Comparison of ENCODE assay signal across 8 cellular contexts in genomic region chr15:101294731-101295606, GRCh38. TPM values are rescaled to one million over a fixed set of nuclear protein-coding genes. Genes with fewer than 3 reads are reported as not detected.
A peak's percentile ranks its signal among the peaks of the same experiment; 100 is the strongest.
DNase-seq lines count a peak whose midpoint lies in the region; ATAC-seq, FAIRE-seq and TF ChIP-seq lines count a peak whose summit lies in the region.

SNRPA1 (minus strand) TSS chr15:101295248; CDS start chr15:101295178, 70 bp downstream.

- H3K23me2 ChIP-seq in H1 (ENCODE audit: low read depth, low read length): peaks cover 6% of the 10 kb centered on the region; the same call in 1 of the 2 replicates

- no peak within 1 kb of the TSS for H2BK12ac ChIP-seq in H1 (ENCODE audit: low read depth, low read length)

- peak; percentile 80 for ATAC-seq in GM21381 (IDR thresholded peaks at IDR 0.05; ENCODE audit: unreplicated experiment)

- no peaks in the 10 kb centered on the region for H3K9me3 ChIP-seq in H1 (ENCODE audit: insufficient read depth in 2 of 2, low read depth in 1 of 2, low read length in 1 of 2)

- H2BK15ac ChIP-seq in H1 (ENCODE audit: low read length) (no peak within 1 kb of the TSS), mesendoderm (replicated peaks; ENCODE audit: low read depth) (no peak within 1 kb of the TSS)

- WGBS in H1 (ENCODE audit: extremely low coverage in 1 of 2, insufficient coverage in 1 of 2, insufficient read length in 1 of 2, insufficient replicate concordance in 2 of 2, low coverage in 1 of 2, low lambda C conversion rate in 2 of 2, missing lambda C conversion rate in 1 of 2), 2 experiments: 1% methylated on average over 69 of the region's 87 CpGs; no CpG with 5 or more reads in 1 of the 2 experiments
- no CpG with 5 or more reads among the region's 87 CpGs for WGBS in mesendoderm (ENCODE audit: extremely low coverage, insufficient coverage, low lambda C conversion rate)

- H3K4me1 ChIP-seq in H1 (replicated peaks in 1 of 4; ENCODE audit: control insufficient read depth in 3 of 4, insufficient read depth in 4 of 4, low read length in 3 of 4) (peaks cover 3 to 5% (median 4%) of the 10 kb centered on the region in 4 experiments; a peak in 4 of 7 replicates), mesendoderm (ENCODE audit: control insufficient read depth, low read depth, low read length) (no peaks in the 10 kb centered on the region)

- H3K79me2 ChIP-seq in H1 (ENCODE audit: control insufficient read depth in 1 of 2, insufficient read depth in 2 of 2, low read length in 2 of 2): peaks cover 26 to 48% of the 10 kb centered on the region in 2 experiments
- peaks cover 35% of the 10 kb centered on the region for H3K79me2 ChIP-seq in mesendoderm (ENCODE audit: control insufficient read depth, insufficient read depth, low read length)

- no peak within 1 kb of the TSS for H2AK5ac ChIP-seq in H1 (ENCODE audit: low read depth, low read length)
- H2AK5ac ChIP-seq in mesendoderm (ENCODE audit: low read length): peak within 1 kb of the TSS; percentile 49

- no peak within 1 kb of the TSS for H4K91ac ChIP-seq in H1 (replicated peaks; ENCODE audit: insufficient read length, low read length)

- no peak for TF ChIP-seq RAD21 in H1 (IDR thresholded peaks at IDR 0.05 in 1 of 2, conservative IDR thresholded peaks at IDR 0.05 in 1 of 2; ENCODE audit: low read depth in 2 of 2, low read length in 2 of 2)

- CTCF ChIA-PET in H1 (lab: Charles Lee; ENCODE audit: partially characterized antibody): interaction anchor here (0.7 to 2.8 kb wide), 13 partner anchors 8 to 378 kb away, joined by 3 to 21 read pairs (median 3); no protein-coding TSS in a partner anchor

- peak in 1 of 2 experiments; percentile 82; a peak in 2 of 3 replicates for TF ChIP-seq POLR2A in H1 (IDR thresholded peaks at IDR 0.05; ENCODE audit: control extremely low read depth in 1 of 2, low read depth in 2 of 2, low read length in 2 of 2)

- peak within 1 kb of the TSS; percentile 62 for H3K18ac ChIP-seq in H1 (ENCODE audit: extremely low read depth, low read length)
- peak within 1 kb of the TSS; percentile 62 for H3K18ac ChIP-seq in mesendoderm (ENCODE audit: low read length)

- peak within 1 kb of the TSS; percentile 14 for H3K4ac ChIP-seq in H1 (replicated peaks; ENCODE audit: insufficient read length, low read depth, low read length)
- no peak within 1 kb of the TSS for H3K4ac ChIP-seq in mesendoderm (ENCODE audit: low read depth, low read length)

- no peak for TF ChIP-seq EP300 in H1 (IDR thresholded peaks at IDR 0.05; ENCODE audit: borderline replicate concordance in 1 of 2, low read depth in 2 of 2, low read length in 2 of 2)

- H3K27me3 ChIP-seq in H1 (replicated peaks in 1 of 4; ENCODE audit: control insufficient read depth in 3 of 4, extremely low read depth in 1 of 4, insufficient read depth in 3 of 4, low read length in 3 of 4): no peaks in the 10 kb centered on the region
- no peaks in the 10 kb centered on the region for H3K27me3 ChIP-seq in mesendoderm (ENCODE audit: insufficient read depth, low read length, poor library complexity)

- H3K4me2 ChIP-seq in H1 (ENCODE audit: insufficient read depth in 1 of 2, low read depth in 2 of 2, low read length in 2 of 2) (peak within 1 kb of the TSS; percentile 72 to 73), mesendoderm (ENCODE audit: low read length) (peak within 1 kb of the TSS; percentile 95)

- H3K27ac ChIP-seq in H1 (ENCODE audit: low read depth, low read length) (peak within 1 kb of the TSS; percentile 46), mesendoderm (ENCODE audit: low read depth, low read length) (peak within 1 kb of the TSS; percentile 68)

- H4K5ac ChIP-seq in H1 (ENCODE audit: insufficient read length, low read depth, low read length): peak within 1 kb of the TSS; percentile 82
- no peak within 1 kb of the TSS for H4K5ac ChIP-seq in mesendoderm (ENCODE audit: low read length)

- POLR2A ChIA-PET in H1 (lab: Charles Lee; ENCODE audit: partially characterized antibody): interaction anchor here (0.6 to 2.2 kb wide), 14 partner anchors 8 to 693 kb away, joined by 3 to 9 read pairs (median 3); partner anchors contain the start of genes ASB7 and LINS1

- peak within 1 kb of the TSS; percentile 93 to 98 (median 94) for H3K4me3 ChIP-seq in H1 (ENCODE audit: extremely low read depth in 1 of 4, insufficient read depth in 2 of 4, low read depth in 3 of 4, low read length in 4 of 4)
- H3K4me3 ChIP-seq in mesendoderm (ENCODE audit: low read length): peak within 1 kb of the TSS; percentile 99

- H2BK5ac ChIP-seq in H1 (ENCODE audit: low read depth, low read length): peak within 1 kb of the TSS; percentile 53
- H2BK5ac ChIP-seq in mesendoderm (ENCODE audit: low read length): peak within 1 kb of the TSS; percentile 61

- H3K79me1 ChIP-seq in H1 (ENCODE audit: low read depth, low read length): peaks cover 6% of the 10 kb centered on the region
- peaks cover 4% of the 10 kb centered on the region for H3K79me1 ChIP-seq in mesendoderm (ENCODE audit: low read length)

- peaks cover 9 to 11% of the 10 kb centered on the region in 2 experiments for H4K20me1 ChIP-seq in H1 (replicated peaks in 1 of 2; ENCODE audit: control insufficient read depth in 1 of 2, insufficient read depth in 2 of 2, low read length in 2 of 2)

- H3K9ac ChIP-seq in H1 (replicated peaks in 1 of 4; ENCODE audit: extremely low read depth in 1 of 4, low read depth in 3 of 4, low read length in 3 of 4) (peak within 1 kb of the TSS; percentile 79 to 93 (median 88)), mesendoderm (ENCODE audit: low read length) (peak within 1 kb of the TSS; percentile 99)

- no peak within 1 kb of the TSS for H2BK20ac ChIP-seq in H1 (ENCODE audit: low read length)

- no peak within 1 kb of the TSS for H3K14ac ChIP-seq in H1 (ENCODE audit: insufficient read length)

- H3K23ac ChIP-seq in H1 (ENCODE audit: insufficient read length) (no peak within 1 kb of the TSS), mesendoderm (ENCODE audit: low read length) (no peak within 1 kb of the TSS)

- H3K56ac ChIP-seq in H1 (replicated peaks; ENCODE audit: insufficient read length, low read depth, low read length) (peak within 1 kb of the TSS; percentile 72), mesendoderm (ENCODE audit: low read length) (peak within 1 kb of the TSS; percentile 98)

- H4K8ac ChIP-seq in H1 (ENCODE audit: extremely low read depth, insufficient read depth, low read length) (peak within 1 kb of the TSS; percentile 95), mesendoderm (ENCODE audit: low read depth, low read length) (peak within 1 kb of the TSS; percentile 88)

- FAIRE-seq in H1 (lab: Jason Lieb, UNC): no peak

- H2AFZ ChIP-seq in H1 (ENCODE audit: low read length): peak within 1 kb of the TSS; percentile 87; the same call in 1 of the 2 replicates

- DNase-seq in COR-L47 (lab: John Stamatoyannopoulos, UW): peak; percentile 94
- peak in 75 of 76 experiments; percentile 30 to 96 (median 92) for DNase-seq in HUDEP-2 (lab: John Stamatoyannopoulos, UW; ENCODE audit: unreplicated experiment in 76 of 76)
- peak; percentile 91 for DNase-seq in NOMO-1 treated with dmso at 0.1 percent for 144 hours (lab: John Stamatoyannopoulos, UW; ENCODE audit: unreplicated experiment)
- peak; percentile 94 to 98 (median 96) for DNase-seq in activated CD8-positive, alpha-beta memory T cell treated with anti-CD3 and anti-CD28 coated beads for 48 hours (ENCODE audit: low read depth in 2 of 3, low spot score in 2 of 3)
- peak; percentile 66 to 96 for DNase-seq in H1 (ENCODE audit: low read depth in 1 of 2, low spot score in 2 of 2)
- DNase-seq in mesendoderm: peak; percentile 95
- DNase-seq in stimulated activated CD8-positive, alpha-beta memory T cell treated with anti-CD3 and anti-CD28 coated beads, Interleukin-12 subunit alpha, Interleukin-12 subunit beta, amount 100 ng/mL, for 4 hours (ENCODE audit: low read depth): peak; percentile 97

- H2BK120ac ChIP-seq in H1 (replicated peaks; ENCODE audit: low read depth, low read length) (no peak within 1 kb of the TSS), mesendoderm (ENCODE audit: low read depth, low read length) (no peak within 1 kb of the TSS)

- no peak for TF ChIP-seq CTCF in H1 (IDR thresholded peaks at IDR 0.05; ENCODE audit: control extremely low read depth in 1 of 3, insufficient read depth in 1 of 3, low read depth in 1 of 3, low read length in 3 of 3)

- H3K36me3 ChIP-seq in H1 (ENCODE audit: control insufficient read depth in 2 of 4, insufficient read depth in 4 of 4, low read length in 3 of 4): peaks cover 0 to 11% (median 0%) of the 10 kb centered on the region in 4 experiments; a peak in 3 of 8 replicates
- no peaks in the 10 kb centered on the region for H3K36me3 ChIP-seq in mesendoderm (ENCODE audit: control insufficient read depth, insufficient read depth, low read length)

TF ChIP-seq in H1, 55 proteins besides CTCF, POLR2A, EP300 and RAD21 (continues in another document):
- no peak for TF ChIP-seq POU5F1 (IDR thresholded peaks at IDR 0.05; ENCODE audit: low read depth, low read length)
- TF ChIP-seq SIX5 (IDR thresholded peaks at IDR 0.05; ENCODE audit: low read depth, low read length): no peak; the same call in 1 of the 2 replicates
- TF ChIP-seq SP1 (IDR thresholded peaks at IDR 0.05; ENCODE audit: low read depth, low read length): peak; percentile 52; the same call in 1 of the 2 replicates
- TF ChIP-seq SUZ12 (IDR thresholded peaks at IDR 0.05; ENCODE audit: low read length): no peak
- TF ChIP-seq MAFK (IDR thresholded peaks at IDR 0.05; ENCODE audit: low read depth, low read length): no peak
- no peak for TF ChIP-seq CBX8 (IDR thresholded peaks at IDR 0.05; ENCODE audit: borderline replicate concordance, low read depth, low read length)
- no peak for TF ChIP-seq RXRA (IDR thresholded peaks at IDR 0.05; ENCODE audit: insufficient read depth, low read depth, low read length)

RNA-seq across cellular contexts. Expression of gene SNRPA1, which starts in this region (rescaled TPM):
- total RNA-seq in H1 (2021; fragmentation: NEBNext Ultra II Directional; extraction: Animal tissue kit (Norgen Biotek cat#: 25700)): 214 and 221 TPM in 2 replicates
- 140 and 143 TPM in 2 replicates for polyA plus RNA-seq in H1 (2011; rRNA removed)
- 226 TPM for polyA plus RNA-seq in H1 (2011; cell fraction: cytosol; rRNA removed)
- 37.4 TPM for polyA plus RNA-seq in H1 (2011; cell fraction: nucleus; rRNA removed)
- 168 to 211 TPM (median 174 TPM) in 4 replicates for polyA plus RNA-seq in H1 (2012, experiment 1 of 2)
- polyA plus RNA-seq in H1 (2012, experiment 2 of 2): 66.1 TPM
- 160 TPM for polyA plus RNA-seq in H1 (2013, experiment 1 of 2)
- 163 TPM for polyA plus RNA-seq in H1 (2013, experiment 2 of 2)
- polyA minus RNA-seq in H1 (2011; rRNA and poly(A)+ RNA removed): 46.8 and 53.6 TPM in 2 replicates
- polyA minus RNA-seq in H1 (2011; cell fraction: cytosol; rRNA and poly(A)+ RNA removed): 59.4 TPM
- 34.4 TPM for polyA minus RNA-seq in H1 (2011; cell fraction: nucleus; rRNA and poly(A)+ RNA removed)
- 204 TPM for polyA plus RNA-seq in mesendoderm (2013, experiment 1 of 2)
- 202 TPM for polyA plus RNA-seq in mesendoderm (2013, experiment 2 of 2)

Comparison
In these comparisons a context has a peak if more than half of its experiments do, and no peak if none do; other contexts are left out.
1. Peak in every context shown above with its lines: DNase-seq, ATAC-seq, H3K4me3 ChIP-seq and H3K27ac ChIP-seq.